8 cellular contexts compared by ENCODE assay signal in the genomic region with DNA sequence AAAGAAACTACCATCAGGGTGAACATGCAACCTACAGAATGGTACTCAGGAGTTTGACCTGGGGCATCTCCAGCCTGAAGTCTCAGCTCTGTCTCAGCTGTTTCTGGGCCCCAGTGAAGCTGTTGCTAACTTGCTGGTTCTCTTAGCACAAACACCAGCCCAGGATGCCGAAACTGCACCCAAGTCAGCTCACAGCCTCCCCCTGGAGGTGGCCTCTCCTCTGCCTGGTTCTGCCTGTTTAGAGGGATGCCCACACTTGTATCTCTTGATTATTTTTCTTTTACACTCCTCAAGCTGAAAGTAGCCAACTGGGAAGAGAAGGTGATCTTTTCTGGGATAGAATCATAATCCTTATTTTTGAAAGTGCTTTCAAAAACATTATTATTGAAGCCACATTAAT.
A peak's percentile ranks its signal among the peaks of the same experiment; 100 is the strongest.
DNase-seq lines count a peak whose midpoint lies in the region; ATAC-seq and TF ChIP-seq lines count a peak whose summit lies in the region.

No MANE protein-coding gene starts in this region.

- intact Hi-C loops in Calu3 (cut with micrococcal nuclease; ENCODE audit: unreplicated experiment) (no loop called here), esophagus squamous epithelium (cut with DNase I) (no loop called here), tibial artery (cut with DNase I; ENCODE audit: low total_unique reads) (no loop called here)

- TF ChIP-seq POLR2A in esophagus squamous epithelium (IDR thresholded peaks at IDR 0.05) = no peak

- H3K4me3 ChIP-seq in esophagus squamous epithelium (no peak overlapping the region), tibial artery (no peak overlapping the region)

- no peaks in the 10 kb centered on the region for H3K9me3 Mint-ChIP-seq in Calu3 (ENCODE audit: low read depth, unreplicated experiment)
- no peaks in the 10 kb centered on the region for H3K9me3 Mint-ChIP-seq in activated T-cell treated with anti-CD3 and anti-CD28 coated beads, Interleukin-2, amount 50 U/mL, for 72 hours

- BruUV-seq in Calu3 (replicated peaks; lab: Mats Ljungman, UMichigan) = no TSS peak

- H3K9me3 ChIP-seq in esophagus squamous epithelium (no peaks in the 10 kb centered on the region), tibial artery (no peaks in the 10 kb centered on the region)

- CTCF ChIA-PET in Calu3 (lab: Charles Lee) = interaction anchor here (0.6 kb wide), 1 partner anchor 23 kb away, joined by 3 read pairs; no protein-coding TSS in a partner anchor

- H3K36me3 ChIP-seq in esophagus squamous epithelium = no peaks in the 10 kb centered on the region
- no peaks in the 10 kb centered on the region for H3K36me3 ChIP-seq in tibial artery

- H3K27ac ChIP-seq in esophagus squamous epithelium (no peak overlapping the region), tibial artery (no peak overlapping the region)

- H3K27me3 ChIP-seq in esophagus squamous epithelium = no peaks in the 10 kb centered on the region
- no peaks in the 10 kb centered on the region for H3K27me3 ChIP-seq in tibial artery

- DNase-seq in Calu3 = peak; percentile 34
- peak; percentile 23 to 24 for DNase-seq in activated T-cell treated with anti-CD3 and anti-CD28 coated beads, Interleukin-2, amount 50 U/mL, for 72 hours
- peak; percentile 51 to 58 for DNase-seq in lung microvascular endothelial cell (ENCODE audit: low read depth in 2 of 2)
- DNase-seq in esophagus squamous epithelium (lab: John Stamatoyannopoulos, UW) = no peak
- no peak for DNase-seq in tibial artery
- DNase-seq in MV-4-11 (lab: John Stamatoyannopoulos, UW) = no peak

- WGBS in esophagus squamous epithelium, 2 donors = 38 to 60% methylated on average over 1 of the region's 1 CpG

- no peak for ATAC-seq in activated T-cell treated with anti-CD3 and anti-CD28 coated beads, Interleukin-2, amount 50 U/mL, for 72 hours (replicated peaks in 1 of 2)
- ATAC-seq in HG02798 (IDR thresholded peaks at IDR 0.05; ENCODE audit: poor library complexity, unreplicated experiment) = no peak

- H3K4me3 Mint-ChIP-seq in Calu3 (ENCODE audit: low read depth, unreplicated experiment) = no peak overlapping the region
- no peak overlapping the region for H3K4me3 Mint-ChIP-seq in activated T-cell treated with anti-CD3 and anti-CD28 coated beads, Interleukin-2, amount 50 U/mL, for 72 hours

- H3K36me3 Mint-ChIP-seq in Calu3 (ENCODE audit: insufficient read depth, unreplicated experiment) = no peaks in the 10 kb centered on the region
- H3K36me3 Mint-ChIP-seq in activated T-cell treated with anti-CD3 and anti-CD28 coated beads, Interleukin-2, amount 50 U/mL, for 72 hours (ENCODE audit: insufficient read depth in 2 of 2) = no peaks in the 10 kb centered on the region

- H3K4me1 Mint-ChIP-seq in Calu3 (ENCODE audit: low read depth, unreplicated experiment) = no peaks in the 10 kb centered on the region
- H3K4me1 Mint-ChIP-seq in activated T-cell treated with anti-CD3 and anti-CD28 coated beads, Interleukin-2, amount 50 U/mL, for 72 hours (ENCODE audit: low read depth) = no peaks in the 10 kb centered on the region

- no peak overlapping the region for H3K27ac Mint-ChIP-seq in Calu3 (ENCODE audit: unreplicated experiment)
- no peak overlapping the region for H3K27ac Mint-ChIP-seq in activated T-cell treated with anti-CD3 and anti-CD28 coated beads, Interleukin-2, amount 50 U/mL, for 72 hours

- no peaks in the 10 kb centered on the region for H3K27me3 Mint-ChIP-seq in Calu3 (ENCODE audit: unreplicated experiment)
- H3K27me3 Mint-ChIP-seq in activated T-cell treated with anti-CD3 and anti-CD28 coated beads, Interleukin-2, amount 50 U/mL, for 72 hours (ENCODE audit: low read depth) = peaks cover 21% of the 10 kb centered on the region

- TF ChIP-seq CTCF in Calu3 (IDR thresholded peaks at IDR 0.05; ENCODE audit: unreplicated experiment) = no peak
- peak; percentile 40 for TF ChIP-seq CTCF in LNCAP (IDR thresholded peaks at IDR 0.05)
- TF ChIP-seq CTCF in esophagus squamous epithelium (IDR thresholded peaks at IDR 0.05) = no peak
- TF ChIP-seq CTCF in tibial artery (IDR thresholded peaks at IDR 0.05) = no peak

- H3K4me1 ChIP-seq in esophagus squamous epithelium (no peaks in the 10 kb centered on the region), tibial artery (no peaks in the 10 kb centered on the region)

Comparison
In these comparisons a context has a peak if more than half of its experiments do, and no peak if none do; other contexts are left out.
1. DNase-seq: peak in Calu3 (single experiment), activated T-cell treated with anti-CD3 and anti-CD28 coated beads, Interleukin-2, amount 50 U/mL, for 72 hours (2 of 2) and lung microvascular endothelial cell (2 of 2); none in esophagus squamous epithelium (single experiment), tibial artery (0 of 2) and MV-4-11 (single experiment).